ENCODE assay signal across 1 cellular context in genomic region chr4:109701566-109702399, GRCh38.
A peak's percentile ranks its signal among the peaks of the same experiment; 100 is the strongest.
TF ChIP-seq lines count a peak whose summit lies in the region.

No MANE protein-coding gene starts in this region.

TF ChIP-seq in HepG2, 621 proteins besides CTCF, POLR2A, EP300 and RAD21:
- 0 out of 2 replicates have a peak, but pooled peaks have one; percentile 40 for TF ChIP-seq MAX (IDR thresholded peaks at IDR 0.05)
- TF ChIP-seq SAP130 (CRISPR knock-in tag; IDR thresholded peaks at IDR 0.05; ENCODE audit: low read depth) = peak; percentile 30; the same call in 1 of the 2 replicates
- TF ChIP-seq ZNF34 (CRISPR knock-in tag; IDR thresholded peaks at IDR 0.05; ENCODE audit: borderline replicate concordance) = no peak
- TF ChIP-seq ARID5B (CRISPR knock-in tag; IDR thresholded peaks at IDR 0.05) = no peak
- no peak for TF ChIP-seq ZBTB20 (CRISPR knock-in tag; IDR thresholded peaks at IDR 0.05; ENCODE audit: borderline replicate concordance, low read depth)
- no peak for TF ChIP-seq MBNL3 (CRISPR knock-in tag; conservative IDR thresholded peaks at IDR 0.05)
- TF ChIP-seq IRF9 (CRISPR knock-in tag; IDR thresholded peaks at IDR 0.05; ENCODE audit: borderline replicate concordance) = no peak
- 0 out of 2 replicates have a peak, but pooled peaks have one; percentile 19 for TF ChIP-seq MYC (CRISPR knock-in tag; IDR thresholded peaks at IDR 0.05; ENCODE audit: borderline replicate concordance)
- TF ChIP-seq ZSCAN20 (CRISPR knock-in tag; IDR thresholded peaks at IDR 0.05; ENCODE audit: borderline replicate concordance) = no peak
- TF ChIP-seq KLF9 (CRISPR knock-in tag; IDR thresholded peaks at IDR 0.05; ENCODE audit: low read depth) = no peak
- TF ChIP-seq ZNF282 (IDR thresholded peaks at IDR 0.05; ENCODE audit: partially characterized antibody) = no peak
- TF ChIP-seq ARNTL (CRISPR knock-in tag; IDR thresholded peaks at IDR 0.05) = no peak
- no peak for TF ChIP-seq RAD51 (IDR thresholded peaks at IDR 0.05; ENCODE audit: borderline replicate concordance)
- TF ChIP-seq ZNF770 (CRISPR knock-in tag; IDR thresholded peaks at IDR 0.05) = peak; percentile 45; the same call in 1 of the 2 replicates
- TF ChIP-seq NFKBIZ (CRISPR knock-in tag; IDR thresholded peaks at IDR 0.05) = no peak
- no peak for TF ChIP-seq ZNF205 (CRISPR knock-in tag; IDR thresholded peaks at IDR 0.05)
- no peak for TF ChIP-seq TOPORS (CRISPR knock-in tag; IDR thresholded peaks at IDR 0.05)
- TF ChIP-seq LCORL (IDR thresholded peaks at IDR 0.05) = no peak
- no peak for TF ChIP-seq LCORL (CRISPR knock-in tag; IDR thresholded peaks at IDR 0.05)
- no peak for TF ChIP-seq ZNF460 (CRISPR knock-in tag; IDR thresholded peaks at IDR 0.05; ENCODE audit: borderline replicate concordance)
- TF ChIP-seq ISX (CRISPR knock-in tag; conservative IDR thresholded peaks at IDR 0.05) = no peak
- TF ChIP-seq PHF21A (CRISPR knock-in tag; IDR thresholded peaks at IDR 0.05) = peak; percentile 15; the same call in 1 of the 2 replicates
- peak; percentile 22; the same call in 1 of the 2 replicates for TF ChIP-seq HNF4A (CRISPR knock-in tag; IDR thresholded peaks at IDR 0.05)
- no peak for TF ChIP-seq ZNF10 (CRISPR knock-in tag; IDR thresholded peaks at IDR 0.05; ENCODE audit: borderline replicate concordance, low read depth)
